ENCODE assay signal across 1 cellular context in genomic region chr20:34717230-34718095, GRCh38.
A peak's percentile ranks its signal among the peaks of the same experiment; 100 is the strongest.
TF ChIP-seq lines count a peak whose summit lies in the region.

No MANE protein-coding gene starts in this region.

TF ChIP-seq in HepG2, 621 proteins besides CTCF, POLR2A, EP300 and RAD21 (continued from another document and continues in another):
- TF ChIP-seq ETV6 (CRISPR knock-in tag; conservative IDR thresholded peaks at IDR 0.05) (no peak), U2AF1 (optimal IDR thresholded peaks at IDR 0.05; ENCODE audit: low read depth, low read length) (no peak), ZNF740 (CRISPR knock-in tag; IDR thresholded peaks at IDR 0.05) (no peak), MIXL1 (CRISPR knock-in tag; IDR thresholded peaks at IDR 0.05) (no peak; the same call in 1 of the 2 replicates), ZNF350 (CRISPR knock-in tag; IDR thresholded peaks at IDR 0.05; ENCODE audit: borderline replicate concordance, low read depth) (peak; percentile 78; the same call in 1 of the 2 replicates), ATF2 (CRISPR knock-in tag; IDR thresholded peaks at IDR 0.05) (peak; percentile 60; the same call in 1 of the 2 replicates), SATB2 (CRISPR knock-in tag; IDR thresholded peaks at IDR 0.05) (no peak; the same call in 1 of the 2 replicates), NR2F1 (CRISPR knock-in tag; IDR thresholded peaks at IDR 0.05) (peak in 1 of 2 experiments; percentile 72; a peak in 2 of 4 replicates), ATF3 (CRISPR knock-in tag; IDR thresholded peaks at IDR 0.05) (no peak), NRL (CRISPR knock-in tag; IDR thresholded peaks at IDR 0.05; ENCODE audit: borderline replicate concordance) (no peak), ZNF691 (CRISPR knock-in tag; IDR thresholded peaks at IDR 0.05; ENCODE audit: borderline replicate concordance, low read depth) (no peak), HNRNPH1 (optimal IDR thresholded peaks at IDR 0.05; ENCODE audit: low read depth, low read length) (no peak), NFKBIZ (CRISPR knock-in tag; IDR thresholded peaks at IDR 0.05) (no peak), ZNF333 (CRISPR knock-in tag; IDR thresholded peaks at IDR 0.05; ENCODE audit: borderline replicate concordance) (no peak), KDM5A (IDR thresholded peaks at IDR 0.05; ENCODE audit: borderline replicate concordance, low read length) (no peak), RAD51 (IDR thresholded peaks at IDR 0.05; ENCODE audit: borderline replicate concordance) (no peak), MXD1 (CRISPR knock-in tag; IDR thresholded peaks at IDR 0.05) (no peak), ZNF7 (CRISPR knock-in tag; IDR thresholded peaks at IDR 0.05) (peak; percentile 81), MED13 (CRISPR knock-in tag; IDR thresholded peaks at IDR 0.05) (no peak), RBFOX2 (IDR thresholded peaks at IDR 0.05; ENCODE audit: low read depth, low read length) (no peak), FOXJ3 (CRISPR knock-in tag; IDR thresholded peaks at IDR 0.05; ENCODE audit: borderline replicate concordance) (peak; percentile 76; the same call in 1 of the 2 replicates), ZNF264 (CRISPR knock-in tag; IDR thresholded peaks at IDR 0.05) (peak; percentile 66; the same call in 1 of the 2 replicates), ELK4 (CRISPR knock-in tag; IDR thresholded peaks at IDR 0.05; ENCODE audit: borderline replicate concordance) (no peak), ZKSCAN5 (CRISPR knock-in tag; IDR thresholded peaks at IDR 0.05) (no peak), FOXK1 (CRISPR knock-in tag; IDR thresholded peaks at IDR 0.05; ENCODE audit: borderline replicate concordance, low read depth) (no peak; the same call in 1 of the 2 replicates), ZNF639 (CRISPR knock-in tag; conservative IDR thresholded peaks at IDR 0.05) (no peak), TRIM24 (CRISPR knock-in tag; IDR thresholded peaks at IDR 0.05) (no peak), ZFYVE20 (CRISPR knock-in tag; IDR thresholded peaks at IDR 0.05; ENCODE audit: borderline replicate concordance, low read depth) (no peak), ZNF230 (CRISPR knock-in tag; IDR thresholded peaks at IDR 0.05) (0 out of 2 replicates have a peak, but pooled peaks have one; percentile 75), ESRRA (CRISPR knock-in tag; IDR thresholded peaks at IDR 0.05; ENCODE audit: low read depth) (no peak), ZNF770 (CRISPR knock-in tag; IDR thresholded peaks at IDR 0.05) (peak; percentile 99), NCOA1 (CRISPR knock-in tag; IDR thresholded peaks at IDR 0.05) (no peak), RORA (CRISPR knock-in tag; IDR thresholded peaks at IDR 0.05) (no peak), ZNF530 (CRISPR knock-in tag; IDR thresholded peaks at IDR 0.05; ENCODE audit: low read depth) (no peak), ARID5B (CRISPR knock-in tag; IDR thresholded peaks at IDR 0.05) (peak; percentile 80), PITX1 (CRISPR knock-in tag; IDR thresholded peaks at IDR 0.05) (peak; percentile 61; the same call in 1 of the 2 replicates), MAFK (conservative IDR thresholded peaks at IDR 0.05 in 1 of 2, IDR thresholded peaks at IDR 0.05 in 1 of 2; ENCODE audit: low read length in 2 of 2) (no peak), NFE2L2 (IDR thresholded peaks at IDR 0.05; ENCODE audit: low read length) (no peak), RBM39 (IDR thresholded peaks at IDR 0.05; ENCODE audit: low read depth, low read length, poor library complexity, severe bottlenecking) (no peak), ETV5 (CRISPR knock-in tag; IDR thresholded peaks at IDR 0.05; ENCODE audit: borderline replicate concordance) (no peak), MEIS1 (CRISPR knock-in tag; IDR thresholded peaks at IDR 0.05; ENCODE audit: borderline replicate concordance) (no peak), POGZ (CRISPR knock-in tag; IDR thresholded peaks at IDR 0.05) (peak; percentile 73; the same call in 1 of the 2 replicates), CBX5 (CRISPR knock-in tag; IDR thresholded peaks at IDR 0.05; ENCODE audit: borderline replicate concordance) (no peak; the same call in 1 of the 2 replicates), ATM (IDR thresholded peaks at IDR 0.05; ENCODE audit: borderline replicate concordance) (no peak), PRDM4 (CRISPR knock-in tag; IDR thresholded peaks at IDR 0.05; ENCODE audit: borderline replicate concordance) (no peak), NFKB2 (CRISPR knock-in tag; IDR thresholded peaks at IDR 0.05; ENCODE audit: borderline replicate concordance) (no peak), REST (IDR thresholded peaks at IDR 0.05; ENCODE audit: borderline replicate concordance in 1 of 2, low read depth in 1 of 2, low read length in 2 of 2) (0 out of 4 replicates have a peak, but pooled peaks of 1 of the 2 experiments have one; percentile 23)
